Comparison of ENCODE assay signal across 21 cellular contexts in genomic region chr9:93587284-93587650, GRCh38. TPM values are rescaled to one million over a fixed set of nuclear protein-coding genes. Genes with fewer than 3 reads are reported as not detected.
DNase-seq lines count a peak whose midpoint lies in the region; ATAC-seq and TF ChIP-seq lines count a peak whose summit lies in the region.
"Had no signal": no experiment of that assay in that cellular context is flagged by ENCODE, and none has a peak within 500 bp of the region (broad histone marks: within the 10 kb centered on the region; RNA-seq: fewer than 3 reads in every experiment).

No MANE protein-coding gene starts in this region.

- WGBS in spleen, 5 donors, result 90 to 96% (median 94%) methylated on average over 7 of the region's 7 CpGs

- peaks cover 0 to 9% (median 3%) of the 10 kb centered on the region in 8 donors for H3K9me3 ChIP-seq in spleen

- intact Hi-C loops in activated CD8-positive, alpha-beta T cell treated with anti-CD3 and anti-CD28 coated beads for 36 hours (cut with micrococcal nuclease), result no loop called here
- intact Hi-C loops in left colon (cut with DNase I, micrococcal nuclease) (no loop called here), spleen (cut with DNase I; ENCODE audit: low total_unique reads) (no loop called here)

- TF ChIP-seq POLR2A in spleen (IDR thresholded peaks at IDR 0.05), result no peak

- H3K4me3 ChIP-seq in spleen, result no peak overlapping the region
- H3K4me3 ChIP-seq: GM23338 had no signal

- H3K9me3 Mint-ChIP-seq in activated CD8-positive, alpha-beta T cell treated with anti-CD3 and anti-CD28 coated beads, Interleukin-2, amount 10 ng/mL, durations not matched to agents 7 days and 5 days (ENCODE audit: insufficient read depth), result peaks cover 17% of the 10 kb centered on the region
- peaks cover 12% of the 10 kb centered on the region for H3K9me3 Mint-ChIP-seq in activated CD8-positive, alpha-beta T cell treated with anti-CD3 and anti-CD28 coated beads for 36 hours
- H3K9me3 Mint-ChIP-seq in effector memory CD8-positive, alpha-beta T cell, result no peaks in the 10 kb centered on the region
- peaks cover 3% of the 10 kb centered on the region for H3K9me3 Mint-ChIP-seq in stimulated activated effector memory CD8-positive, alpha-beta T cell treated with anti-CD3 and anti-CD28 coated beads, Interleukin-12 subunit alpha, Interleukin-12 subunit beta, amount 100 ng/mL, for 72 hours
- H3K9me3 Mint-ChIP-seq: GM23338 had no signal

- H3K36me3 ChIP-seq in spleen, result no peaks in the 10 kb centered on the region
- H3K36me3 ChIP-seq: BE2C had no signal

- POLR2A ChIA-PET in activated CD8-positive, alpha-beta T cell treated with anti-CD3 and anti-CD28 coated beads, Interleukin-2, amount 10 ng/mL, durations not matched to agents 7 days and 5 days (lab: Charles Lee), result interaction anchor here (0.6 kb wide), 1 partner anchor 614 kb away, joined by 3 read pairs; no protein-coding TSS in a partner anchor
- POLR2A ChIA-PET in activated CD8-positive, alpha-beta T cell treated with anti-CD3 and anti-CD28 coated beads for 36 hours (lab: Charles Lee), result interaction anchor here (1.1 to 1.2 kb wide), 2 partner anchors 9 to 21 kb away, joined by 3 to 5 read pairs; no protein-coding TSS in a partner anchor

- TF ChIP-seq CTCF in activated CD8-positive, alpha-beta T cell treated with anti-CD3 and anti-CD28 coated beads for 36 hours (IDR thresholded peaks at IDR 0.05), result no peak
- no peak for TF ChIP-seq CTCF in spleen (IDR thresholded peaks at IDR 0.05 in 8 of 11, conservative IDR thresholded peaks at IDR 0.05 in 3 of 11)

- H3K4me3 Mint-ChIP-seq in activated CD8-positive, alpha-beta T cell treated with anti-CD3 and anti-CD28 coated beads, Interleukin-2, amount 10 ng/mL, durations not matched to agents 7 days and 5 days, result no peak overlapping the region
- no peak overlapping the region for H3K4me3 Mint-ChIP-seq in activated CD8-positive, alpha-beta T cell treated with anti-CD3 and anti-CD28 coated beads for 36 hours
- no peak overlapping the region for H3K4me3 Mint-ChIP-seq in effector memory CD8-positive, alpha-beta T cell
- H3K4me3 Mint-ChIP-seq in stimulated activated effector memory CD8-positive, alpha-beta T cell treated with anti-CD3 and anti-CD28 coated beads, Interleukin-12 subunit alpha, Interleukin-12 subunit beta, amount 100 ng/mL, for 72 hours, result no peak overlapping the region
- H3K4me3 Mint-ChIP-seq: CD8-positive, alpha-beta T cell; GM23338 had no signal

- CTCF ChIA-PET in activated CD8-positive, alpha-beta T cell treated with anti-CD3 and anti-CD28 coated beads, Interleukin-2, amount 10 ng/mL, durations not matched to agents 7 days and 5 days (lab: Charles Lee), result no interaction called here
- CTCF ChIA-PET in activated CD8-positive, alpha-beta T cell treated with anti-CD3 and anti-CD28 coated beads for 36 hours (lab: Charles Lee), result no interaction called here

- peaks cover 13% of the 10 kb centered on the region for H3K36me3 Mint-ChIP-seq in activated CD8-positive, alpha-beta T cell treated with anti-CD3 and anti-CD28 coated beads, Interleukin-2, amount 10 ng/mL, durations not matched to agents 7 days and 5 days (ENCODE audit: low read depth)
- H3K36me3 Mint-ChIP-seq in activated CD8-positive, alpha-beta T cell treated with anti-CD3 and anti-CD28 coated beads for 36 hours (ENCODE audit: low read depth), result peaks cover 12% of the 10 kb centered on the region
- peaks cover 8% of the 10 kb centered on the region for H3K36me3 Mint-ChIP-seq in effector memory CD8-positive, alpha-beta T cell (ENCODE audit: insufficient read depth)
- H3K36me3 Mint-ChIP-seq in stimulated activated effector memory CD8-positive, alpha-beta T cell treated with anti-CD3 and anti-CD28 coated beads, Interleukin-12 subunit alpha, Interleukin-12 subunit beta, amount 100 ng/mL, for 72 hours, result no peaks in the 10 kb centered on the region

- H3K27me3 ChIP-seq in spleen (replicated peaks in 1 of 7), result no peaks in the 10 kb centered on the region
- H3K27me3 ChIP-seq: BE2C had no signal

- no peaks in the 10 kb centered on the region for H3K27me3 Mint-ChIP-seq in activated CD8-positive, alpha-beta T cell treated with anti-CD3 and anti-CD28 coated beads, Interleukin-2, amount 10 ng/mL, durations not matched to agents 7 days and 5 days (ENCODE audit: low read depth)
- no peaks in the 10 kb centered on the region for H3K27me3 Mint-ChIP-seq in activated CD8-positive, alpha-beta T cell treated with anti-CD3 and anti-CD28 coated beads for 36 hours
- no peaks in the 10 kb centered on the region for H3K27me3 Mint-ChIP-seq in effector memory CD8-positive, alpha-beta T cell

- peak; percentile 2 for DNase-seq in activated CD8-positive, alpha-beta T cell treated with anti-CD3 and anti-CD28 coated beads, Interleukin-2, amount 10 ng/mL, durations not matched to agents 7 days and 5 days
- DNase-seq in activated CD8-positive, alpha-beta T cell treated with anti-CD3 and anti-CD28 coated beads for 36 hours, result no peak
- DNase-seq in D341Med (ENCODE audit: low spot score) (peak; percentile 4), left colon (no peak), NCI-H2171 (lab: John Stamatoyannopoulos, UW) (no peak), spleen (no peak)
- DNase-seq in effector memory CD8-positive, alpha-beta T cell, result no peak
- no peak for DNase-seq in stimulated activated effector memory CD8-positive, alpha-beta T cell treated with anti-CD3 and anti-CD28 coated beads, Interleukin-12 subunit alpha, Interleukin-12 subunit beta, amount 100 ng/mL, for 72 hours (ENCODE audit: low spot score in 2 of 2)
- DNase-seq: BE2C, HCEC 1CT, NCI-H1105, NCI-H1694, NCI-H2107, NCI-H2227 treated with DMSO at 0.1 percent for 48 hours, NCI-H510A treated with DMSO at 0.1 percent for 48 hours, NCI-H774, OCI-M1, SHP77 treated with DMSO at 0.1 percent for 48 hours had no signal

- ATAC-seq in activated CD8-positive, alpha-beta T cell treated with anti-CD3 and anti-CD28 coated beads, Interleukin-2, amount 10 ng/mL, durations not matched to agents 7 days and 5 days, result no peak
- ATAC-seq in activated CD8-positive, alpha-beta T cell treated with anti-CD3 and anti-CD28 coated beads for 36 hours, result no peak
- no peak for ATAC-seq in effector memory CD8-positive, alpha-beta T cell (replicated peaks)
- ATAC-seq in stimulated activated effector memory CD8-positive, alpha-beta T cell treated with anti-CD3 and anti-CD28 coated beads, Interleukin-12 subunit alpha, Interleukin-12 subunit beta, amount 100 ng/mL, for 72 hours, result no peak
- no peak for ATAC-seq in left colon
- ATAC-seq: CD8-positive, alpha-beta T cell; GM23338 had no signal

- no peak overlapping the region for H3K27ac Mint-ChIP-seq in activated CD8-positive, alpha-beta T cell treated with anti-CD3 and anti-CD28 coated beads, Interleukin-2, amount 10 ng/mL, durations not matched to agents 7 days and 5 days
- H3K27ac Mint-ChIP-seq in activated CD8-positive, alpha-beta T cell treated with anti-CD3 and anti-CD28 coated beads for 36 hours, result no peak overlapping the region
- peak overlapping the region; percentile 52 to 90 for H3K27ac Mint-ChIP-seq in effector memory CD8-positive, alpha-beta T cell
- H3K27ac Mint-ChIP-seq in stimulated activated effector memory CD8-positive, alpha-beta T cell treated with anti-CD3 and anti-CD28 coated beads, Interleukin-12 subunit alpha, Interleukin-12 subunit beta, amount 100 ng/mL, for 72 hours, result peak overlapping the region; percentile 65
- H3K27ac Mint-ChIP-seq: GM23338 had no signal

- peaks cover 14% of the 10 kb centered on the region for H3K4me1 Mint-ChIP-seq in activated CD8-positive, alpha-beta T cell treated with anti-CD3 and anti-CD28 coated beads, Interleukin-2, amount 10 ng/mL, durations not matched to agents 7 days and 5 days (ENCODE audit: low read depth)
- H3K4me1 Mint-ChIP-seq in activated CD8-positive, alpha-beta T cell treated with anti-CD3 and anti-CD28 coated beads for 36 hours (ENCODE audit: low read depth), result peaks cover 40% of the 10 kb centered on the region
- H3K4me1 Mint-ChIP-seq in effector memory CD8-positive, alpha-beta T cell (ENCODE audit: low read depth in 2 of 2), result peaks cover 55 to 56% of the 10 kb centered on the region in 2 donors
- peaks cover 72% of the 10 kb centered on the region for H3K4me1 Mint-ChIP-seq in stimulated activated effector memory CD8-positive, alpha-beta T cell treated with anti-CD3 and anti-CD28 coated beads, Interleukin-12 subunit alpha, Interleukin-12 subunit beta, amount 100 ng/mL, for 72 hours

- H3K27ac ChIP-seq in spleen, result no peak overlapping the region
- H3K27ac ChIP-seq: 22Rv1 had no signal

- peaks cover 11 to 76% (median 46%) of the 10 kb centered on the region in 6 donors for H3K4me1 ChIP-seq in spleen

RNA-seq across cellular contexts. Expression of gene PHF2, which starts 10.9 kb away (rescaled TPM):
- 10 to 100 TPM; 22.1 to 23.5 TPM for total RNA-seq in activated CD8-positive, alpha-beta T cell treated with anti-CD3 and anti-CD28 coated beads, Interleukin-2, amount 10 ng/mL, durations not matched to agents 7 days and 5 days
- total RNA-seq in activated CD8-positive, alpha-beta T cell treated with anti-CD3 and anti-CD28 coated beads for 36 hours, result 10 to 100 TPM; 12.9 to 13.1 TPM
- 10 to 100 TPM; 21.3 to 22.9 TPM for total RNA-seq in left colon
- total RNA-seq in spleen, result 10 to 100 TPM; 27.6 to 46.2 (median 32.6) TPM
- polyA plus RNA-seq in spleen, result 10 to 100 TPM; 11.2 to 23.1 (median 13.7) TPM

Comparison
In these comparisons a context has a peak if more than half of its experiments do, and no peak if none do; other contexts are left out.
1. DNase-seq: peak in activated CD8-positive, alpha-beta T cell treated with anti-CD3 and anti-CD28 coated beads, Interleukin-2, amount 10 ng/mL, durations not matched to agents 7 days and 5 days (single experiment) and D341Med (single experiment); none in activated CD8-positive, alpha-beta T cell treated with anti-CD3 and anti-CD28 coated beads for 36 hours (single experiment), effector memory CD8-positive, alpha-beta T cell (0 of 3), stimulated activated effector memory CD8-positive, alpha-beta T cell treated with anti-CD3 and anti-CD28 coated beads, Interleukin-12 subunit alpha, Interleukin-12 subunit beta, amount 100 ng/mL, for 72 hours (0 of 2), left colon (0 of 2), NCI-H2171 (single experiment) and spleen (single experiment).
2. H3K27ac Mint-ChIP-seq: peak in effector memory CD8-positive, alpha-beta T cell (2 of 2) and stimulated activated effector memory CD8-positive, alpha-beta T cell treated with anti-CD3 and anti-CD28 coated beads, Interleukin-12 subunit alpha, Interleukin-12 subunit beta, amount 100 ng/mL, for 72 hours (single experiment); none in activated CD8-positive, alpha-beta T cell treated with anti-CD3 and anti-CD28 coated beads, Interleukin-2, amount 10 ng/mL, durations not matched to agents 7 days and 5 days (single experiment) and activated CD8-positive, alpha-beta T cell treated with anti-CD3 and anti-CD28 coated beads for 36 hours (single experiment).